Comparison of ENCODE assay signal across 1 cellular context in the genomic region with DNA sequence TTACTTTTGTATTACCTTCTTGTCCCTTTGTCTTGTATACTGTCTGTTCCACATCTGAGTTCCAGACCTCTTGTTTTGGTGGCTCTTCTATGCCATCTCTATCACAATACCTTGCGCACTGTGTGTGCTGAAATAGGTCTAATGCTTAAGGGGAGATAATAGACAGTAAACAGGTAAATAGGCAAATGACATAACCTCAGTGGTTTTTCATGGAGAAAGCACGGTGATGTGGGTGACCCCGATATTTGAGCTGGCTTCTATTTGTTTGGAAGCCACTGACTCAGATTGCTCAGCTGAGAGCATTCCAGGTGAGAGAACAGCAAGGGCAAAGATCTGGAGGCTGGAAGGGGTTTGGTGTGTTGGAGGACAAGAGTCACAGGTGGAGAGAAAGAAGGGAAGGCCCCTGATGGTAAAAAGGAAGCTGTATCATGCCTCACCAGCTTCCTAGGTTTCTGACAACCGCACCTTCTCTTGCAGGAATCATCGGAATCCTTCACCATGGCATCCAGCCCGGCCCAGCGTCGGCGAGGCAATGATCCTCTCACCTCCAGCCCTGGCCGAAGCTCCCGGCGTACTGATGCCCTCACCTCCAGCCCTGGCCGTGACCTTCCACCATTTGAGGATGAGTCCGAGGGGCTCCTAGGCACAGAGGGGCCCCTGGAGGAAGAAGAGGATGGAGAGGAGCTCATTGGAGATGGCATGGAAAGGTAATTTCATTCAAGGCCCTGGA.
TF ChIP-seq lines count a peak whose summit lies in the region.

No MANE protein-coding gene starts in this region.

TF ChIP-seq in K562, 482 proteins besides CTCF, POLR2A, EP300 and RAD21:
- TF ChIP-seq L3MBTL2 (IDR thresholded peaks at IDR 0.05) (no peak), RNF2 (IDR thresholded peaks at IDR 0.05) (no peak), SMARCE1 (IDR thresholded peaks at IDR 0.05) (no peak), MLX (CRISPR knock-in tag; conservative IDR thresholded peaks at IDR 0.05) (no peak), RBM22 (IDR thresholded peaks at IDR 0.05; ENCODE audit: low read depth, low read length, poor library complexity, severe bottlenecking) (no peak), POU5F1 (IDR thresholded peaks at IDR 0.05; ENCODE audit: borderline replicate concordance, low read depth, low read length, partially characterized antibody) (no peak)
